1 cellular context compared by ENCODE assay signal in the genomic region with DNA sequence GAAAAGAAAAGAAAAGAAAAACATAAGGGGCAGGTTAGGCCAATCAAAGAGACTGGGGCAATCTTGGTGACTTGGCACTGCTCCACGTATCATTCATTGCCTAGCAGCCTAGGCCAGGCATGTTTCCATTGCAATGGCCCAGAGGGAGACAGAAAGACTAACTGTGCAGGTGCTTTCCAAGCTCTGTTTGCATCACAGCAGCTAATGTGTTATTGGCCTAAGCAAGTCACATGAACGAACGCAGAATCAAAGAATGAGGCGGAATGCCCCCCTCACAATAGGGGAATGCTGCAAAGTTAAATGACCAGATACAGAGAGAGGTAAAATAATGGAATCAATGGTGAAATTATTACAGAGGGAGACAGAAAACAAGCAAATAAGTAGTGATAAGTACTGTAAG.
TF ChIP-seq lines count a peak whose summit lies in the region.

No MANE protein-coding gene starts in this region.

TF ChIP-seq in HEK293T, 16 proteins besides CTCF, POLR2A, EP300 and RAD21 (continued from another document):
- TF ChIP-seq SUZ12 (IDR thresholded peaks at IDR 0.05), result no peak
- no peak for TF ChIP-seq BHLHE40 (IDR thresholded peaks at IDR 0.05; ENCODE audit: borderline replicate concordance)
- TF ChIP-seq LEF1 (IDR thresholded peaks at IDR 0.05; ENCODE audit: borderline replicate concordance), result no peak
- no peak for TF ChIP-seq ZNF384 (IDR thresholded peaks at IDR 0.05)
- no peak for TF ChIP-seq ELF4 (IDR thresholded peaks at IDR 0.05)
TF ChIP-seq in HEK293T: peak in this region for 0.
